ENCODE assay signal across 1 cellular context in the genomic region with DNA sequence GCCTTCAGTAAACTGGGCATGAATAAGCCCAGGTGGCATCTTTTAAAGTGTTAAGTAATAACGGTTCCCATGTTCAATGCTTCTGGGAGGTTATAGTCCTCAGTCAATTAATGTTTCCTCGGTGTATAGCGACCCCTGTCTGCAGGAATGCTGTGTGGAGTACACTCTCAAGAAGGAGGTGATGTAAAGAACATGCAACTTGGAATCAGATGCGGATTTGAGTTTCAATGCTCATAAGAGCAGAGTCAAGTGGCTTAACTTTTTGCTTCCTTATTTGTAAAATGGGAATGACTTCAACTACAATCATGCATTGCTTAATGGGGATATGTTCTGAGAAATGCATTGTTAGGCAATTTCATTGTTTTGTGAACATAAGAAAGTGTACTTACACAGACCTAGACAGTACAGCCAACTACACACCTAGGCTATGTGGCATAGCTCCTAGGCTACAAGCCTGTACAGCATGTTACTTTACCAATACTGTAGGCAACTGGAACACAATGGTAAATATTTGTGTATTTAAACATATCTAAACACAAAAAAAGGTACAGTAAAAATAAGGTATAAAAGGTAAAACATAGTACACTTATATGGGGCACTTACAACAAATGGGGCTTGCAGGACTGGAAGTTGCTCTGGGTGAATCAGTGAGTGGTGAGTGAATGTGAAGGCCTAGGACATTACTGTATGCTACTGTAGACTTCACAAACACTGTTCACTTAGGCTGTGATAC.
TF ChIP-seq lines count a peak whose summit lies in the region.

No MANE protein-coding gene starts in this region.

TF ChIP-seq in HCT116, 20 proteins besides CTCF, POLR2A, EP300 and RAD21 (continued from another document):
- TF ChIP-seq ZBTB33 (IDR thresholded peaks at IDR 0.05; ENCODE audit: extremely low read depth, insufficient replicate concordance, low read length) (peak; percentile 5), CBX3 (IDR thresholded peaks at IDR 0.05; ENCODE audit: low read depth) (peak; percentile 65), CEBPB (IDR thresholded peaks at IDR 0.05; ENCODE audit: low read depth) (peak; percentile 93), SRF (IDR thresholded peaks at IDR 0.05; ENCODE audit: low read depth) (no peak), ZFX (IDR thresholded peaks at IDR 0.05) (no peak), YY1 (IDR thresholded peaks at IDR 0.05; ENCODE audit: extremely low read depth, insufficient replicate concordance, low read depth, low read length) (peak; percentile 39), EZH2phosphoT487 (IDR thresholded peaks at IDR 0.05; ENCODE audit: borderline replicate concordance) (no peak)
- TF ChIP-seq, protein P1, sequence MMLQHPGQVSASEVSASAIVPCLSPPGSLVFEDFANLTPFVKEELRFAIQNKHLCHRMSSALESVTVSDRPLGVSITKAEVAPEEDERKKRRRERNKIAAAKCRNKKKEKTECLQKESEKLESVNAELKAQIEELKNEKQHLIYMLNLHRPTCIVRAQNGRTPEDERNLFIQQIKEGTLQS (IDR thresholded peaks at IDR 0.05) = no peak
- TF ChIP-seq, protein P2, sequence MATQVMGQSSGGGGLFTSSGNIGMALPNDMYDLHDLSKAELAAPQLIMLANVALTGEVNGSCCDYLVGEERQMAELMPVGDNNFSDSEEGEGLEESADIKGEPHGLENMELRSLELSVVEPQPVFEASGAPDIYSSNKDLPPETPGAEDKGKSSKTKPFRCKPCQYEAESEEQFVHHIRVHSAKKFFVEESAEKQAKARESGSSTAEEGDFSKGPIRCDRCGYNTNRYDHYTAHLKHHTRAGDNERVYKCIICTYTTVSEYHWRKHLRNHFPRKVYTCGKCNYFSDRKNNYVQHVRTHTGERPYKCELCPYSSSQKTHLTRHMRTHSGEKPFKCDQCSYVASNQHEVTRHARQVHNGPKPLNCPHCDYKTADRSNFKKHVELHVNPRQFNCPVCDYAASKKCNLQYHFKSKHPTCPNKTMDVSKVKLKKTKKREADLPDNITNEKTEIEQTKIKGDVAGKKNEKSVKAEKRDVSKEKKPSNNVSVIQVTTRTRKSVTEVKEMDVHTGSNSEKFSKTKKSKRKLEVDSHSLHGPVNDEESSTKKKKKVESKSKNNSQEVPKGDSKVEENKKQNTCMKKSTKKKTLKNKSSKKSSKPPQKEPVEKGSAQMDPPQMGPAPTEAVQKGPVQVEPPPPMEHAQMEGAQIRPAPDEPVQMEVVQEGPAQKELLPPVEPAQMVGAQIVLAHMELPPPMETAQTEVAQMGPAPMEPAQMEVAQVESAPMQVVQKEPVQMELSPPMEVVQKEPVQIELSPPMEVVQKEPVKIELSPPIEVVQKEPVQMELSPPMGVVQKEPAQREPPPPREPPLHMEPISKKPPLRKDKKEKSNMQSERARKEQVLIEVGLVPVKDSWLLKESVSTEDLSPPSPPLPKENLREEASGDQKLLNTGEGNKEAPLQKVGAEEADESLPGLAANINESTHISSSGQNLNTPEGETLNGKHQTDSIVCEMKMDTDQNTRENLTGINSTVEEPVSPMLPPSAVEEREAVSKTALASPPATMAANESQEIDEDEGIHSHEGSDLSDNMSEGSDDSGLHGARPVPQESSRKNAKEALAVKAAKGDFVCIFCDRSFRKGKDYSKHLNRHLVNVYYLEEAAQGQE (IDR thresholded peaks at IDR 0.05; ENCODE audit: low read depth) = no peak
TF ChIP-seq in HCT116: peak in this region for 6.
